In genomic region chr18:39425172-39425571, GRCh38 we compare ENCODE assay signal across 17 cellular contexts.
A peak's percentile ranks its signal among the peaks of the same experiment; 100 is the strongest.
DNase-seq lines count a peak whose midpoint lies in the region; ATAC-seq and TF ChIP-seq lines count a peak whose summit lies in the region.
"Had no signal": no experiment of that assay in that cellular context is flagged by ENCODE, and none has a peak within 500 bp of the region (broad histone marks: within the 10 kb centered on the region; RNA-seq: fewer than 3 reads in every experiment).

No MANE protein-coding gene starts in this region.

- DNase-seq in NCI-H2171 treated with DMSO at 0.1 percent for 48 hours (lab: John Stamatoyannopoulos, UW) (peak; percentile 35), NCI-H2171 (lab: John Stamatoyannopoulos, UW) (no peak), WERI-Rb-1 (no peak), nephron progenitor cell (no peak), osteocyte (ENCODE audit: extremely low spot score, unreplicated experiment) (no peak)
- no peak for DNase-seq in activated T-cell treated with anti-CD3 and anti-CD28 coated beads, Interleukin-2, amount 50 U/mL, for 4 hours
- DNase-seq: 8988T; CD4-positive, alpha-beta memory T cell; DMS53; DND-41; EL; GOT3; H7 had no signal

- peak overlapping the region; percentile 34; the same call in 1 of the 2 replicates for H3K27ac ChIP-seq in WERI-Rb-1
- H3K27ac ChIP-seq: BLaER1 had no signal

- no peak overlapping the region for H3K4me3 Mint-ChIP-seq in nephron progenitor cell
- H3K4me3 Mint-ChIP-seq in osteocyte (ENCODE audit: unreplicated experiment), result no peak overlapping the region
- no peak overlapping the region for H3K4me3 Mint-ChIP-seq in activated T-cell treated with anti-CD3 and anti-CD28 coated beads, Interleukin-2, amount 50 U/mL, for 4 hours
- H3K4me3 Mint-ChIP-seq: CD14-positive monocyte had no signal

- no peaks in the 10 kb centered on the region for H3K27me3 ChIP-seq in WERI-Rb-1 (ENCODE audit: insufficient read depth, low read depth, severe bottlenecking)
- H3K27me3 ChIP-seq: BLaER1 had no signal

- H3K4me3 ChIP-seq in WERI-Rb-1 (ENCODE audit: low read depth, low read length), result no peak overlapping the region
- H3K4me3 ChIP-seq: BLaER1, GM12878 had no signal

- peaks cover 5% of the 10 kb centered on the region for H3K9me3 ChIP-seq in WERI-Rb-1 (ENCODE audit: severe bottlenecking)
- H3K9me3 ChIP-seq: BLaER1 had no signal

- H3K36me3 Mint-ChIP-seq in nephron progenitor cell (ENCODE audit: low read depth), result peaks cover 33% of the 10 kb centered on the region
- no peaks in the 10 kb centered on the region for H3K36me3 Mint-ChIP-seq in osteocyte (ENCODE audit: unreplicated experiment)
- no peaks in the 10 kb centered on the region for H3K36me3 Mint-ChIP-seq in activated T-cell treated with anti-CD3 and anti-CD28 coated beads, Interleukin-2, amount 50 U/mL, for 4 hours (ENCODE audit: insufficient read depth)
- H3K36me3 Mint-ChIP-seq: CD14-positive monocyte; CD4-positive, alpha-beta memory T cell had no signal

- no peaks in the 10 kb centered on the region for H3K36me3 ChIP-seq in WERI-Rb-1
- H3K36me3 ChIP-seq: BLaER1 had no signal

- H3K9me3 Mint-ChIP-seq in nephron progenitor cell (peaks cover 52% of the 10 kb centered on the region), osteocyte (ENCODE audit: unreplicated experiment) (peaks cover 30% of the 10 kb centered on the region)
- peaks cover 13% of the 10 kb centered on the region for H3K9me3 Mint-ChIP-seq in activated T-cell treated with anti-CD3 and anti-CD28 coated beads, Interleukin-2, amount 50 U/mL, for 4 hours

- H3K27ac Mint-ChIP-seq in nephron progenitor cell (peak overlapping the region; percentile 75), osteocyte (ENCODE audit: unreplicated experiment) (no peak overlapping the region)
- H3K27ac Mint-ChIP-seq: CD4-positive, alpha-beta memory T cell had no signal

- ATAC-seq in activated T-cell treated with anti-CD3 and anti-CD28 coated beads, Interleukin-2, amount 50 U/mL, for 4 hours, result no peak
- no peak for ATAC-seq in activated CD4-positive, CD25-positive, alpha-beta regulatory T cell treated with anti-CD3 and anti-CD28 coated beads, Interleukin-2, amount 50 U/mL, for 24 hours
- ATAC-seq: GM12878 had no signal

- no peak for TF ChIP-seq CTCF in WERI-Rb-1 (IDR thresholded peaks at IDR 0.05; ENCODE audit: low read depth, low read length)
- TF ChIP-seq CTCF in nephron progenitor cell (IDR thresholded peaks at IDR 0.05), result no peak
- TF ChIP-seq CTCF in osteocyte (IDR thresholded peaks at IDR 0.05), result no peak

- H3K4me1 Mint-ChIP-seq in nephron progenitor cell, result peaks cover 10% of the 10 kb centered on the region
- peaks cover 3% of the 10 kb centered on the region for H3K4me1 Mint-ChIP-seq in osteocyte (ENCODE audit: unreplicated experiment)
- H3K4me1 Mint-ChIP-seq in activated T-cell treated with anti-CD3 and anti-CD28 coated beads, Interleukin-2, amount 50 U/mL, for 4 hours (ENCODE audit: low read depth), result no peaks in the 10 kb centered on the region
- H3K4me1 Mint-ChIP-seq: CD14-positive monocyte; CD4-positive, alpha-beta memory T cell had no signal

- H3K27me3 Mint-ChIP-seq in nephron progenitor cell (ENCODE audit: low read depth, poor library complexity), result no peaks in the 10 kb centered on the region
- no peaks in the 10 kb centered on the region for H3K27me3 Mint-ChIP-seq in osteocyte (ENCODE audit: unreplicated experiment)
- H3K27me3 Mint-ChIP-seq in activated T-cell treated with anti-CD3 and anti-CD28 coated beads, Interleukin-2, amount 50 U/mL, for 4 hours (ENCODE audit: low read depth), result no peaks in the 10 kb centered on the region
- H3K27me3 Mint-ChIP-seq: CD4-positive, alpha-beta memory T cell had no signal
